ENCODE assay signal across 8 cellular contexts in the genomic region with DNA sequence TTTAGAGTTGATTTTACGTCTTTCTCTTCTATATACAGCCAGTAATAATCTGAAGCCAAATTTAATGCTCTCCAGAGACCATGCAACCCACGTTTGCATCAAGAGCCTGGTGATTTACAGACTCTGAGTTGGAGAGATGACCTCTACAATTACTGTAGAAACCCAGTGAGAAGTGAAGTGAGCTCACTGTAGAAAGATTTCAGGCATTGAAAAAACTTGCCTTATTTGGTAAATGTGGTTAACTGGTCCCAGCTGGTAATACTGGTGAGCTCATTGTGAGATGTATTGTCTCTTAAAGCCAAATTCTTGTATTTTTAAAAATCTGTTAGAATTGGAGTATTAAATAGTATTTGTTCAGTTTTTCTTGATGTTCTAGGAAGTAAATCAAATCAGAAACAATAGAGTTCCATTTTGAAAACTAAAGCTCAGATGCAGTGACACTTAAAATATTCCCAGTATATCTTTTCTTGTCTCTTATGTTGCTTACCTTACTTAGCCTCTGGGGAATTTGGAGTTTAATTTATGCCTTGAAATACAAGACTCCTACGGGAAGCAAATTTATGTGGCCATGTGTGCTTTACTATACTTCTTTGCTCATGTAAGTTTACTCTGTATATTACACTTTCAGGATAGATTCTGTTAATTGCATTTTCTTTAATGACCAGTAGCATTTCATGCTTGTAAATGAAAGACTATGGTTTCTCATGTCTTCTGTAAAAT.
DNase-seq lines count a peak whose midpoint lies in the region; ATAC-seq and TF ChIP-seq lines count a peak whose summit lies in the region.

No MANE protein-coding gene starts in this region.

- H3K4me1 ChIP-seq in psoas muscle (no peaks in the 10 kb centered on the region), Caco-2 (peaks cover 5% of the 10 kb centered on the region; the same call in 1 of the 2 replicates), Karpas-422 (ENCODE audit: low read length) (no peaks in the 10 kb centered on the region)

- H3K9ac ChIP-seq in Karpas-422 (ENCODE audit: low read length) = no peak overlapping the region

- no TSS peak for BruUV-seq in Caco-2 (replicated peaks; lab: Mats Ljungman, UMichigan)

- no peaks in the 10 kb centered on the region for H3K27me3 ChIP-seq in psoas muscle (ENCODE audit: insufficient read depth in 3 of 3, low read length in 2 of 3)
- no peaks in the 10 kb centered on the region for H3K27me3 ChIP-seq in Caco-2 (replicated peaks; ENCODE audit: control insufficient read depth, insufficient read depth, low read length)
- no peaks in the 10 kb centered on the region; the same call in 1 of the 2 replicates for H3K27me3 ChIP-seq in Karpas-422 (ENCODE audit: low read length)

- peak; percentile 92 for DNase-seq in dedifferentiated amniotic fluid mesenchymal stem cell (ENCODE audit: extremely low spot score)
- DNase-seq in psoas muscle = no peak
- DNase-seq in Caco-2 = no peak
- no peak for DNase-seq in Karpas-422
- DNase-seq in NOMO-1 treated with dmso at 0.1 percent for 144 hours (lab: John Stamatoyannopoulos, UW; ENCODE audit: unreplicated experiment) = no peak
- DNase-seq in head of caudate nucleus = no peak

- no peak overlapping the region for H3K27ac Mint-ChIP-seq in Caco-2 (ENCODE audit: unreplicated experiment)

- peak; percentile 52 for ATAC-seq in GM19372 (IDR thresholded peaks at IDR 0.05; ENCODE audit: low read depth, unreplicated experiment)
- ATAC-seq in HG03442 (IDR thresholded peaks at IDR 0.05; ENCODE audit: unreplicated experiment) = peak; percentile 91
- ATAC-seq in psoas muscle = peak in 2 of 4 donors; percentile 37 to 44

- no peaks in the 10 kb centered on the region for H3K27me3 Mint-ChIP-seq in Caco-2 (ENCODE audit: insufficient read depth, unreplicated experiment)

- POLR2A ChIA-PET in Caco-2 (lab: Charles Lee) = interaction anchor here (0.6 kb wide), 1 partner anchor 630 kb away, joined by 3 read pairs; no protein-coding TSS in a partner anchor

- no peaks in the 10 kb centered on the region for H4K20me1 ChIP-seq in Karpas-422 (ENCODE audit: insufficient read depth, low read depth, low read length)

- WGBS in psoas muscle, 3 donors = 25 to 39% (median 36%) methylated on average over 3 of the region's 3 CpGs

- no peak overlapping the region for H3K4me2 ChIP-seq in Karpas-422 (ENCODE audit: low read depth, low read length, poor library complexity, severe bottlenecking)

- H3K9me3 ChIP-seq in psoas muscle (peaks cover 3% of the 10 kb centered on the region), Caco-2 (0 out of 2 replicates have a peak, but pooled peaks cover 4% of the 10 kb centered on the region), Karpas-422 (ENCODE audit: low read length) (peaks cover 52% of the 10 kb centered on the region)

- H3K4me1 Mint-ChIP-seq in Caco-2 (ENCODE audit: low read depth, unreplicated experiment) = no peaks in the 10 kb centered on the region

- TF ChIP-seq CTCF in psoas muscle (IDR thresholded peaks at IDR 0.05) (no peak), Caco-2 (IDR thresholded peaks at IDR 0.05; ENCODE audit: insufficient read depth in 1 of 2, low read depth in 1 of 2, low read length in 1 of 2, severe bottlenecking in 1 of 2, unreplicated experiment in 1 of 2) (no peak)

- no peaks in the 10 kb centered on the region for H3K9me3 Mint-ChIP-seq in Caco-2 (ENCODE audit: unreplicated experiment)

- no peaks in the 10 kb centered on the region for H3K79me2 ChIP-seq in Karpas-422 (ENCODE audit: low read length)

- H3K27ac ChIP-seq in psoas muscle (peak overlapping the region; percentile 3), Karpas-422 (ENCODE audit: low read length) (no peak overlapping the region)

- no peaks in the 10 kb centered on the region; the same call in 1 of the 2 replicates for H3K9me2 ChIP-seq in Karpas-422 (replicated peaks; ENCODE audit: insufficient read depth, low read length)

- H3K4me3 Mint-ChIP-seq in Caco-2 (ENCODE audit: unreplicated experiment) = no peak overlapping the region

- intact Hi-C loops in psoas muscle (cut with DNase I) (no loop called here), Caco-2 (cut with micrococcal nuclease; ENCODE audit: unreplicated experiment) (no loop called here), head of caudate nucleus (cut with DNase I) (no loop called here)

- H3K4me3 ChIP-seq in psoas muscle (no peak overlapping the region), Caco-2 (ENCODE audit: low read depth, low read length) (no peak overlapping the region), Karpas-422 (ENCODE audit: low read length) (no peak overlapping the region)

- H3K36me3 Mint-ChIP-seq in Caco-2 (ENCODE audit: insufficient read depth, unreplicated experiment) = no peaks in the 10 kb centered on the region

- H3K36me3 ChIP-seq in psoas muscle (ENCODE audit: insufficient read depth in 1 of 2, low read depth in 1 of 2) (no peaks in the 10 kb centered on the region), Caco-2 (ENCODE audit: control insufficient read depth, insufficient read depth, low read length) (no peaks in the 10 kb centered on the region), Karpas-422 (ENCODE audit: insufficient read depth, low read length) (no peaks in the 10 kb centered on the region)

- CTCF ChIA-PET in Caco-2 (lab: Charles Lee) = interaction anchor here (0.7 to 0.9 kb wide), 2 partner anchors 196 to 734 kb away, joined by 3 read pairs; no protein-coding TSS in a partner anchor

- no peak overlapping the region for H2AFZ ChIP-seq in Karpas-422 (ENCODE audit: low read length)
